In the genomic region with DNA sequence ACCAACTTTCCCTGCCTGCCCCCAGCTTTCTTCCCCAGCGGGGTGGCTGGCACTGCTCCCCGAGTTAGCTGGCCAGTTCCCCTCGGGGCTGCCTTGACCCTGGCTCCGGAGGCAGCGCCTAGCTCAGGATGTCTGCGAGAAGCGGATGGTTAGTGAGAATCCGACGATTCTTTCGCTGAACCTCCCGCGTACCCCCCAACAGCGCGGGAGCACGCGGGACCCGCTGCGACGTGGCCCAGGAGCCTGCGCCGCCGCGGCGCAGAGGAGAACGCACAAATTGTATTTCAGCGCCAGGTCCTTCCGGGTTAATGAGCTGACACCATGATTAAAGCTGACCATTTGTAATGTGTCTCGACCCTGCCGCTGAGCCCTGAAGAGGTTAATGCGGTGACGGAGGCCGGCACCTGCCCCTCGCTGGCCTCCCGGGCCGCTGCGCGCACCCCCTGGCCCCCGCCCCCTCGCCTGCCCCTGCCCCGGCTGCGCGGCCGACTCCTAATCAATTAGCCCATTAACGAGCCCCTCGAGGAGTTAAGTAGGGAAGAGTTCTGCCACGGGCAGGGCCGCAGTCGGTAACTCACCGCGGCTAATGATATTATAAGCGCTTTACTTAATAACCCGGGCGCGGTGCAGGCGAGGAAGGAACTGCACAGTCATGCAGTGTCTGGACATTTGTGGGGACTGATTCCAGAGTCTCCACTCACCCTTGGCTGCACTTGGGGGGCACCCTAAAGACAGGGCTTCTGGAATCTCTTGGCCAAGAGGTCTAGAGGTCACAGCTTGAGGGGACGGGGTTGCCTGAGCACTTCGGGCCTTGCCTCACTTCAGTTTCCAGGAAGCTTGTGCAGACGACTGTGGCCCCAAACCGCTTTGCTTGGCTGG, we compare ENCODE assay signal across 15 cellular contexts. TPM values are rescaled to one million over a fixed set of nuclear protein-coding genes. Genes with fewer than 3 reads are reported as not detected.
DNase-seq lines count a peak whose midpoint lies in the region; ATAC-seq and TF ChIP-seq lines count a peak whose summit lies in the region.
"Had no signal": no experiment of that assay in that cellular context is flagged by ENCODE, and none has a peak within 500 bp of the region (broad histone marks: within the 10 kb centered on the region; RNA-seq: fewer than 3 reads in every experiment).

No MANE protein-coding gene starts in this region.

- H3K14ac ChIP-seq in H9 (ENCODE audit: insufficient read depth, low read length) (no peak overlapping the region), neuronal stem cell (ENCODE audit: low read length) (no peak overlapping the region)

- no peak overlapping the region for H2BK12ac ChIP-seq in H9 (ENCODE audit: insufficient read length, low read depth, low read length)
- no peak overlapping the region for H2BK12ac ChIP-seq in neuronal stem cell (ENCODE audit: low read length)

- no peaks in the 10 kb centered on the region for H4K20me1 ChIP-seq in H9 (ENCODE audit: control insufficient read depth, insufficient read depth, insufficient read length)

- peaks cover 2% of the 10 kb centered on the region for H3K36me3 Mint-ChIP-seq in activated CD4-positive, alpha-beta T cell treated with anti-CD3 and anti-CD28 coated beads for 36 hours (ENCODE audit: low read depth)
- H3K36me3 Mint-ChIP-seq in H9 (ENCODE audit: insufficient read depth in 1 of 3, low read depth in 3 of 3): peaks cover 0 to 10% (median 0%) of the 10 kb centered on the region in 3 experiments; a peak in 3 of 7 replicates
- H3K36me3 Mint-ChIP-seq in dendritic cell treated with granulocyte-macrophage colony-stimulating factor and Interleukin-4, amounts not matched to agents 40 ng/mL and 50 ng/mL, for 4 days (ENCODE audit: low read depth): no peaks in the 10 kb centered on the region

- H3K27me3 ChIP-seq in H9 (ENCODE audit: insufficient read depth, low read length) (peaks cover 84% of the 10 kb centered on the region), neuronal stem cell (ENCODE audit: control insufficient read depth in 3 of 3, insufficient read depth in 3 of 3, low read depth in 1 of 3, low read length in 3 of 3) (peaks cover 83 to 100% (median 100%) of the 10 kb centered on the region in 3 experiments)

- H3K9me3 ChIP-seq in H9 (ENCODE audit: control insufficient read depth, low read depth, low read length) (no peaks in the 10 kb centered on the region), neuronal stem cell (replicated peaks in 1 of 2; ENCODE audit: control insufficient read depth in 2 of 2, insufficient read depth in 1 of 2, low read depth in 1 of 2, low read length in 2 of 2) (peaks cover 0 to 2% of the 10 kb centered on the region in 2 donors)

- no peaks in the 10 kb centered on the region for H3K9me3 Mint-ChIP-seq in activated CD4-positive, alpha-beta T cell treated with anti-CD3 and anti-CD28 coated beads for 36 hours (ENCODE audit: low read depth)
- peaks cover 0 to 2% of the 10 kb centered on the region in 2 experiments; a peak in 2 of 5 replicates for H3K9me3 Mint-ChIP-seq in H9
- H3K9me3 Mint-ChIP-seq in dendritic cell treated with granulocyte-macrophage colony-stimulating factor and Interleukin-4, amounts not matched to agents 40 ng/mL and 50 ng/mL, for 4 days: no peaks in the 10 kb centered on the region

- H2AK5ac ChIP-seq in H9 (ENCODE audit: insufficient read length, low read length) (no peak overlapping the region), neuronal stem cell (ENCODE audit: low read depth, low read length) (peak overlapping the region; percentile 88)

- no peak for ATAC-seq in activated CD4-positive, alpha-beta T cell treated with anti-CD3 and anti-CD28 coated beads for 36 hours
- ATAC-seq in omental fat pad (ENCODE audit: low FRiP score): no peak
- ATAC-seq in HG03097 (IDR thresholded peaks at IDR 0.05; ENCODE audit: low FRiP score, unreplicated experiment): no peak

- H2AFZ ChIP-seq in H9 (ENCODE audit: low read length) (no peak overlapping the region), neuronal stem cell (ENCODE audit: low read length) (peak overlapping the region; percentile 48)
- H2AFZ ChIP-seq: PC-9 had no signal

- H3K27me3 Mint-ChIP-seq in activated CD4-positive, alpha-beta T cell treated with anti-CD3 and anti-CD28 coated beads for 36 hours: peaks cover 66% of the 10 kb centered on the region
- H3K27me3 Mint-ChIP-seq in H9 (ENCODE audit: low read depth): peaks cover 99% of the 10 kb centered on the region
- H3K27me3 Mint-ChIP-seq in dendritic cell treated with granulocyte-macrophage colony-stimulating factor and Interleukin-4, amounts not matched to agents 40 ng/mL and 50 ng/mL, for 4 days: peaks cover 96% of the 10 kb centered on the region

- CTCF ChIA-PET in activated CD4-positive, alpha-beta T cell treated with anti-CD3 and anti-CD28 coated beads for 36 hours (lab: Charles Lee): interaction anchor here (0.7 to 2.5 kb wide), 3 partner anchors 8 to 12 kb away, joined by 3 to 10 read pairs (median 7); partner anchors contain the start of gene BUB3

- intact Hi-C loops in activated CD4-positive, alpha-beta T cell treated with anti-CD3 and anti-CD28 coated beads for 36 hours (cut with DNase I, micrococcal nuclease): loop anchor here in 1 of 2 experiments (1.0 to 10.0 kb wide), 2 partner anchors 9 to 1299 kb away; no protein-coding TSS in a partner anchor
- intact Hi-C loops in dendritic cell treated with granulocyte-macrophage colony-stimulating factor and Interleukin-4, amounts not matched to agents 40 ng/mL and 50 ng/mL, for 4 days (cut with micrococcal nuclease): loop anchor here (10.0 kb wide), 1 partner anchor 339 kb away; no protein-coding TSS in a partner anchor

- H3K4me3 Mint-ChIP-seq in activated CD4-positive, alpha-beta T cell treated with anti-CD3 and anti-CD28 coated beads for 36 hours: peak overlapping the region; percentile 14
- peak overlapping the region in 1 of 2 experiments; percentile 80; a peak in 3 of 5 replicates for H3K4me3 Mint-ChIP-seq in H9
- peak overlapping the region; percentile 34 for H3K4me3 Mint-ChIP-seq in dendritic cell treated with granulocyte-macrophage colony-stimulating factor and Interleukin-4, amounts not matched to agents 40 ng/mL and 50 ng/mL, for 4 days

- POLR2A ChIA-PET in activated CD4-positive, alpha-beta T cell treated with anti-CD3 and anti-CD28 coated beads for 36 hours (lab: Charles Lee): interaction anchor here (1.4 kb wide), 1 partner anchor 8 kb away, joined by 4 read pairs; the partner anchor contains the start of gene BUB3

- H3K18ac ChIP-seq in H9 (ENCODE audit: insufficient read length, low read depth, low read length): no peak overlapping the region
- peak overlapping the region; percentile 60 for H3K18ac ChIP-seq in neuronal stem cell (ENCODE audit: low read length)

- H3K4me2 ChIP-seq in H9 (ENCODE audit: insufficient read depth, insufficient read length, low read length): peak overlapping the region; percentile 30
- peak overlapping the region; percentile 15 for H3K4me2 ChIP-seq in neuronal stem cell (ENCODE audit: insufficient read depth, low read length, poor library complexity, severe bottlenecking)
- H3K4me2 ChIP-seq: PC-9 had no signal

- H3T11ph ChIP-seq in H9 (ENCODE audit: low read length): no peak overlapping the region

- H3K23me2 ChIP-seq in H9 (ENCODE audit: insufficient read length, low read depth, low read length, poor library complexity, severe bottlenecking): peaks cover 23% of the 10 kb centered on the region

- no CpG with 5 or more reads among the region's 59 CpGs for WGBS in H9 (ENCODE audit: extremely low coverage, insufficient read length, low lambda C conversion rate)
- WGBS in neuronal stem cell (ENCODE audit: extremely low coverage in 2 of 2, insufficient read length in 2 of 2, insufficient replicate concordance in 1 of 2), 2 donors: no CpG with 5 or more reads among the region's 59 CpGs

- H3K79me1 ChIP-seq in H9 (ENCODE audit: insufficient read depth, low read depth, low read length, poor library complexity, severe bottlenecking): no peaks in the 10 kb centered on the region
- H3K79me1 ChIP-seq in neuronal stem cell (ENCODE audit: low read depth, low read length): peaks cover 2% of the 10 kb centered on the region

- H3K9ac ChIP-seq in H9 (ENCODE audit: extremely low read depth, insufficient read length, low read length) (no peak overlapping the region), neuronal stem cell (ENCODE audit: low read depth, low read length, poor library complexity) (no peak overlapping the region)

- H3K4me1 ChIP-seq in H9 (ENCODE audit: insufficient read depth, low read length) (peaks cover 4% of the 10 kb centered on the region), neuronal stem cell (ENCODE audit: control insufficient read depth in 2 of 2, insufficient read depth in 1 of 2, low read depth in 1 of 2, low read length in 2 of 2) (peaks cover 7 to 16% of the 10 kb centered on the region in 2 donors)

- H2BK15ac ChIP-seq in H9 (ENCODE audit: low read depth, low read length): no peak overlapping the region
- H2BK15ac ChIP-seq in neuronal stem cell (ENCODE audit: low read length): no peak overlapping the region

- no peak overlapping the region for H3K56ac ChIP-seq in H9 (ENCODE audit: insufficient read length, low read depth, low read length)

- H2BK5ac ChIP-seq in H9 (ENCODE audit: insufficient read length, low read length): no peak overlapping the region
- H2BK5ac ChIP-seq in neuronal stem cell (ENCODE audit: low read length): no peak overlapping the region

- no peak for TF ChIP-seq CTCF in H9 (conservative IDR thresholded peaks at IDR 0.05)
- no peak for TF ChIP-seq CTCF in omental fat pad (IDR thresholded peaks at IDR 0.05)

- H3K4ac ChIP-seq in H9 (ENCODE audit: low read depth, low read length) (no peak overlapping the region), neuronal stem cell (ENCODE audit: low read length) (no peak overlapping the region)

- H3K23ac ChIP-seq in H9 (ENCODE audit: insufficient read length, low read depth, low read length) (no peak overlapping the region), neuronal stem cell (ENCODE audit: low read depth, low read length, poor library complexity) (peak overlapping the region; percentile 4)

- H2BK120ac ChIP-seq in H9 (ENCODE audit: low read depth, low read length, poor library complexity, severe bottlenecking): no peak overlapping the region
- H2BK120ac ChIP-seq in neuronal stem cell (ENCODE audit: low read depth, low read length): no peak overlapping the region

- H4K8ac ChIP-seq in H9 (replicated peaks; ENCODE audit: insufficient read length, low read depth, low read length) (no peak overlapping the region), neuronal stem cell (ENCODE audit: low read depth, low read length) (no peak overlapping the region)

- H4K5ac ChIP-seq in H9 (ENCODE audit: insufficient read length, low read depth, low read length): no peak overlapping the region

- no peaks in the 10 kb centered on the region for H3K36me3 ChIP-seq in neuronal stem cell (replicated peaks in 1 of 2; ENCODE audit: control insufficient read depth in 2 of 2, insufficient read depth in 2 of 2, low read length in 2 of 2)

- no peak overlapping the region for H3K27ac ChIP-seq in H9 (ENCODE audit: insufficient read length, low read depth, low read length)
- H3K27ac ChIP-seq in neuronal stem cell (replicated peaks; ENCODE audit: low read length): no peak overlapping the region
- H3K27ac ChIP-seq: PC-9 had no signal

- no peak overlapping the region for H4K91ac ChIP-seq in H9 (ENCODE audit: insufficient read length, low read depth, low read length)
- H4K91ac ChIP-seq in neuronal stem cell (ENCODE audit: low read depth, low read length, poor library complexity): no peak overlapping the region

- H3K27ac Mint-ChIP-seq in activated CD4-positive, alpha-beta T cell treated with anti-CD3 and anti-CD28 coated beads for 36 hours: no peak overlapping the region
- no peak overlapping the region for H3K27ac Mint-ChIP-seq in H9
- H3K27ac Mint-ChIP-seq in dendritic cell treated with granulocyte-macrophage colony-stimulating factor and Interleukin-4, amounts not matched to agents 40 ng/mL and 50 ng/mL, for 4 days: no peak overlapping the region

- no peak overlapping the region for H3K4me3 ChIP-seq in neuronal stem cell (ENCODE audit: low read length in 2 of 2)
- H3K4me3 ChIP-seq: PC-9 had no signal

- H2BK20ac ChIP-seq in H9 (ENCODE audit: low read depth, low read length, poor library complexity, severe bottlenecking): no peak overlapping the region

- no peaks in the 10 kb centered on the region for H3K79me2 ChIP-seq in H9 (ENCODE audit: insufficient read depth, low read length)

- DNase-seq in activated CD4-positive, alpha-beta T cell treated with anti-CD3 and anti-CD28 coated beads for 36 hours: no peak
- DNase-seq in activated CD4-positive, alpha-beta T cell treated with anti-CD3 and anti-CD28 coated beads, Interleukin-2, amount 50 U/mL, for 1 hour: no peak
- no peak for DNase-seq in H9
- peak; percentile 33 for DNase-seq in neuronal stem cell (ENCODE audit: low spot score)
- no peak for DNase-seq in stimulated activated CD4-positive, alpha-beta T cell treated with anti-CD3 and anti-CD28 coated beads, Interleukin-4, amount 100 ng/mL, for 1 hour
- DNase-seq in omental fat pad (ENCODE audit: low spot score): no peak
- DNase-seq: cerebellar nuclear complex; NCI-H2081 treated with DMSO at 0.1 percent for 48 hours; nucleus accumbens; PC-9; stimulated activated CD4-positive, alpha-beta T cell treated with anti-CD3 and anti-CD28 coated beads, Interleukin-2, amount 100 ng/mL, for 24 hours; substantia nigra had no signal

- peaks cover 61% of the 10 kb centered on the region for H3K4me1 Mint-ChIP-seq in activated CD4-positive, alpha-beta T cell treated with anti-CD3 and anti-CD28 coated beads for 36 hours
- H3K4me1 Mint-ChIP-seq in H9: peaks cover 32 to 61% of the 10 kb centered on the region in 2 experiments
- H3K4me1 Mint-ChIP-seq in dendritic cell treated with granulocyte-macrophage colony-stimulating factor and Interleukin-4, amounts not matched to agents 40 ng/mL and 50 ng/mL, for 4 days (ENCODE audit: low read depth): peaks cover 47% of the 10 kb centered on the region

RNA-seq across cellular contexts. Expression of gene HMX2, which starts 1.7 kb away (rescaled TPM):
- under 1 TPM; 0.18 to 0.28 TPM for total RNA-seq in activated CD4-positive, alpha-beta T cell treated with anti-CD3 and anti-CD28 coated beads for 36 hours
- total RNA-seq in H9 (2021): 0.35 and 0.46 TPM in 2 replicates
- polyA plus RNA-seq in neuronal stem cell (2013, experiment 1 of 2): not detected
- polyA plus RNA-seq in neuronal stem cell (2013, experiment 2 of 2): not detected
- total RNA-seq in omental fat pad: not detected
- total RNA-seq: kidney epithelial cell, PC-9 had no signal

RNA-seq across cellular contexts. Expression of gene BUB3, which starts 8.0 kb away (rescaled TPM):
- total RNA-seq in activated CD4-positive, alpha-beta T cell treated with anti-CD3 and anti-CD28 coated beads for 36 hours: 100 to 1,000 TPM; 230 to 242 TPM
- 188 and 200 TPM in 2 replicates for total RNA-seq in H9 (2021)
- 104 TPM for polyA plus RNA-seq in neuronal stem cell (2013, experiment 1 of 2)
- polyA plus RNA-seq in neuronal stem cell (2013, experiment 2 of 2): 108 TPM
- 10 to 100 TPM; 66.6 to 94.9 (median 84.3) TPM for total RNA-seq in omental fat pad

RNA-seq across cellular contexts. Expression of gene HMX3, which starts 10.5 kb away (rescaled TPM):
- not detected for total RNA-seq in activated CD4-positive, alpha-beta T cell treated with anti-CD3 and anti-CD28 coated beads for 36 hours
- total RNA-seq in H9 (2021): 0.20 TPM in 1 of 2 replicates, not detected in the other
- polyA plus RNA-seq in neuronal stem cell (2013, experiment 1 of 2): not detected
- polyA plus RNA-seq in neuronal stem cell (2013, experiment 2 of 2): not detected
- total RNA-seq in omental fat pad: 1 to 10 TPM in 1 of 4 donors, not detected in 3; 1.3 TPM
- total RNA-seq: PC-9 had no signal
